8 cellular contexts compared by ENCODE assay signal in genomic region chr13:42970824-42971669, GRCh38. TPM values are rescaled to one million over a fixed set of nuclear protein-coding genes. Genes with fewer than 3 reads are reported as not detected.
DNase-seq lines count a peak whose midpoint lies in the region; ATAC-seq, FAIRE-seq and TF ChIP-seq lines count a peak whose summit lies in the region.

No MANE protein-coding gene starts in this region.

- H3K27ac ChIP-seq in CD8-positive, alpha-beta T cell (ENCODE audit: low read depth, low read length): no peak overlapping the region
- H3K27ac ChIP-seq in mammary epithelial cell (ENCODE audit: insufficient read depth, low read depth, low read length): no peak overlapping the region

- H3K79me2 ChIP-seq in mammary epithelial cell (ENCODE audit: insufficient read depth, low read length): no peaks in the 10 kb centered on the region

- H3K4me1 ChIP-seq in CD8-positive, alpha-beta T cell (ENCODE audit: insufficient read depth, low read length): peaks cover 5% of the 10 kb centered on the region
- H3K4me1 ChIP-seq in mammary epithelial cell (ENCODE audit: insufficient read depth, low read length): peaks cover 7% of the 10 kb centered on the region

- no peak overlapping the region for H3K4me3 ChIP-seq in CD8-positive, alpha-beta T cell (ENCODE audit: low read depth, low read length)
- H3K4me3 ChIP-seq in mammary epithelial cell (replicated peaks in 1 of 3; ENCODE audit: insufficient read depth in 1 of 3, low read depth in 2 of 3, low read length in 3 of 3): no peak overlapping the region

- no peak overlapping the region for H3K4me2 ChIP-seq in mammary epithelial cell (ENCODE audit: insufficient read depth, low read depth, low read length)

- H3K4me1 Mint-ChIP-seq in CD8-positive, alpha-beta T cell (ENCODE audit: low read depth): peaks cover 17% of the 10 kb centered on the region
- H3K4me1 Mint-ChIP-seq in stimulated activated naive B cell treated with anti-CD40 and anti-IgM and Interleukin-4, amounts not matched to agents 10 μg/mL and 1 μg/mL and 100 μg/mL, for 72 hours: peaks cover 15 to 24% of the 10 kb centered on the region in 2 donors

- POLR2A ChIA-PET in CD8-positive, alpha-beta T cell (lab: Charles Lee): no interaction called here

- H3K9me3 ChIP-seq in CD8-positive, alpha-beta T cell (ENCODE audit: low read length): no peaks in the 10 kb centered on the region
- H3K9me3 ChIP-seq in mammary epithelial cell (replicated peaks; ENCODE audit: insufficient read depth, low read length): no peaks in the 10 kb centered on the region

- DNase-seq in CD8-positive, alpha-beta T cell: peak in 3 of 7 experiments; percentile 19 to 38 (median 36)
- peak; percentile 36 for DNase-seq in HTR-8/SVneo (ENCODE audit: insufficient read length, low spot score)
- peak; percentile 76 for DNase-seq in SW480 (ENCODE audit: low spot score)
- DNase-seq in mammary epithelial cell: peak; percentile 35
- DNase-seq in kidney tubule cell (ENCODE audit: low spot score): peak; percentile 71
- no peak for DNase-seq in stimulated activated naive B cell treated with anti-CD40 and anti-IgM and Interleukin-4, amounts not matched to agents 10 μg/mL and 1 μg/mL and 100 μg/mL, for 72 hours

- WGBS in mammary epithelial cell (ENCODE audit: low coverage, missing lambda C conversion rate): 61% methylated on average over 6 of the region's 6 CpGs

- no peak overlapping the region for H3K4me3 Mint-ChIP-seq in CD8-positive, alpha-beta T cell
- H3K4me3 Mint-ChIP-seq in stimulated activated naive B cell treated with anti-CD40 and anti-IgM and Interleukin-4, amounts not matched to agents 10 μg/mL and 1 μg/mL and 100 μg/mL, for 72 hours: no peak overlapping the region

- H4K20me1 ChIP-seq in mammary epithelial cell (ENCODE audit: insufficient read depth, low read length): no peaks in the 10 kb centered on the region

- intact Hi-C loops in CD8-positive, alpha-beta T cell (cut with DNase I, micrococcal nuclease): loop anchor here (1.0 to 10.0 kb wide), 7 partner anchors 21 to 903 kb away; partner anchors contain the start of genes DNAJC15 (in 1 of the 2) and EPSTI1 (in 1 of the 2)
- intact Hi-C loops in mammary epithelial cell (cut with micrococcal nuclease): loop anchor here (2.0 to 5.0 kb wide), 3 partner anchors 88 to 901 kb away; no protein-coding TSS in a partner anchor

- TF ChIP-seq CTCF in CD8-positive, alpha-beta T cell (IDR thresholded peaks at IDR 0.05): peak; percentile 74
- TF ChIP-seq CTCF in mammary epithelial cell (conservative IDR thresholded peaks at IDR 0.05 in 1 of 2, IDR thresholded peaks at IDR 0.05 in 1 of 2; ENCODE audit: extremely low read depth in 1 of 2, insufficient read depth in 1 of 2, low read depth in 1 of 2, low read length in 2 of 2): peak; percentile 72 to 80

- no peak for FAIRE-seq in HTR-8/SVneo (lab: Jason Lieb, UNC)

- H3K36me3 ChIP-seq in CD8-positive, alpha-beta T cell (ENCODE audit: insufficient read depth, low read length): no peaks in the 10 kb centered on the region
- H3K36me3 ChIP-seq in mammary epithelial cell (ENCODE audit: insufficient read depth, low read length): no peaks in the 10 kb centered on the region

- in situ Hi-C loops in mammary epithelial cell (cut with MboI; ENCODE audit: low sequenced_read_pairs in 2 of 2): loop anchor here in 1 of 2 donors (25.0 kb wide), 1 partner anchor 816 kb away; the partner anchor contains the start of gene ENOX1

- no peak overlapping the region for H3K27ac Mint-ChIP-seq in CD8-positive, alpha-beta T cell
- no peak overlapping the region for H3K27ac Mint-ChIP-seq in stimulated activated naive B cell treated with anti-CD40 and anti-IgM and Interleukin-4, amounts not matched to agents 10 μg/mL and 1 μg/mL and 100 μg/mL, for 72 hours

- dilution Hi-C loops in mammary epithelial cell (cut with HindIII; ENCODE audit: low sequenced_read_pairs): no loop called here

- BruUV-seq in mammary epithelial cell (replicated peaks; lab: Mats Ljungman, UMichigan): no TSS peak

- H3K9me3 Mint-ChIP-seq in CD8-positive, alpha-beta T cell: no peaks in the 10 kb centered on the region
- H3K9me3 Mint-ChIP-seq in stimulated activated naive B cell treated with anti-CD40 and anti-IgM and Interleukin-4, amounts not matched to agents 10 μg/mL and 1 μg/mL and 100 μg/mL, for 72 hours: no peaks in the 10 kb centered on the region

- peak; percentile 79 for ATAC-seq in CD8-positive, alpha-beta T cell
- ATAC-seq in GM18909 (IDR thresholded peaks at IDR 0.05; ENCODE audit: poor library complexity, unreplicated experiment) (peak; percentile 80), GM19463 (IDR thresholded peaks at IDR 0.05; ENCODE audit: unreplicated experiment) (no peak)
- ATAC-seq in stimulated activated naive B cell treated with anti-CD40 and anti-IgM and Interleukin-4, amounts not matched to agents 10 μg/mL and 1 μg/mL and 100 μg/mL, for 72 hours (replicated peaks): peak; percentile 71 to 88

- H3K36me3 Mint-ChIP-seq in CD8-positive, alpha-beta T cell: peaks cover 25% of the 10 kb centered on the region
- H3K36me3 Mint-ChIP-seq in stimulated activated naive B cell treated with anti-CD40 and anti-IgM and Interleukin-4, amounts not matched to agents 10 μg/mL and 1 μg/mL and 100 μg/mL, for 72 hours: peaks cover 2 to 9% of the 10 kb centered on the region in 2 donors

- peak overlapping the region; percentile 52 for H2AFZ ChIP-seq in mammary epithelial cell (ENCODE audit: low read depth, low read length)

- CTCF ChIA-PET in CD8-positive, alpha-beta T cell (lab: Charles Lee): interaction anchor here (0.6 to 2.8 kb wide), 11 partner anchors 9 to 1979 kb away, joined by 3 to 12 read pairs (median 3); no protein-coding TSS in a partner anchor
- CTCF ChIA-PET in mammary epithelial cell (lab: Charles Lee; ENCODE audit: low non-redundant PET): interaction anchor here (0.6 kb wide), 1 partner anchor 163 kb away, joined by 4 read pairs; no protein-coding TSS in a partner anchor

- no peak overlapping the region for H3K9ac ChIP-seq in mammary epithelial cell (ENCODE audit: insufficient read depth, low read length)

- no peaks in the 10 kb centered on the region for H3K27me3 Mint-ChIP-seq in CD8-positive, alpha-beta T cell (ENCODE audit: low read depth)
- no peaks in the 10 kb centered on the region for H3K27me3 Mint-ChIP-seq in stimulated activated naive B cell treated with anti-CD40 and anti-IgM and Interleukin-4, amounts not matched to agents 10 μg/mL and 1 μg/mL and 100 μg/mL, for 72 hours

- H3K27me3 ChIP-seq in CD8-positive, alpha-beta T cell (ENCODE audit: insufficient read depth, low read length): no peaks in the 10 kb centered on the region
- no peaks in the 10 kb centered on the region for H3K27me3 ChIP-seq in mammary epithelial cell (ENCODE audit: insufficient read depth, low read length)

RNA-seq across cellular contexts. Expression of gene EPSTI1, which starts 21.0 kb away (rescaled TPM):
- total RNA-seq in CD8-positive, alpha-beta T cell: 1 to 10 TPM; 8.8 to 9.7 TPM
- total RNA-seq in mammary epithelial cell: 1 to 10 TPM; 1.3 to 7.3 TPM
- polyA plus RNA-seq in mammary epithelial cell: 1.1 TPM
- not detected for polyA minus RNA-seq in mammary epithelial cell

RNA-seq across cellular contexts. Expression of gene DNAJC15, which starts 52.3 kb away (rescaled TPM):
- total RNA-seq in CD8-positive, alpha-beta T cell: 1 to 10 TPM; 4.2 to 5.9 TPM
- total RNA-seq in mammary epithelial cell: 10 to 100 TPM in 1 of 2 donors, 1 to 10 TPM in 1; 9.3 to 20.7 TPM
- polyA plus RNA-seq in mammary epithelial cell: 33.9 TPM
- polyA minus RNA-seq in mammary epithelial cell: 12.9 TPM
